1 cellular context compared by ENCODE assay signal in genomic region chr1:43783671-43784205, GRCh38.
TF ChIP-seq lines count a peak whose summit lies in the region.

No MANE protein-coding gene starts in this region.

TF ChIP-seq in HCT116, 20 proteins besides CTCF, POLR2A, EP300 and RAD21 (continued from another document):
- TF ChIP-seq REST (IDR thresholded peaks at IDR 0.05; ENCODE audit: low read depth) (no peak), ZNF274 (IDR thresholded peaks at IDR 0.05; ENCODE audit: low read depth, low read length) (no peak), EGR1 (IDR thresholded peaks at IDR 0.05; ENCODE audit: low read depth) (no peak), SIN3A (IDR thresholded peaks at IDR 0.05; ENCODE audit: low read depth) (peak; percentile 83; the same call in 1 of the 2 replicates), EZH2 (IDR thresholded peaks at IDR 0.05) (no peak), JUND (IDR thresholded peaks at IDR 0.05) (peak; percentile 91), MAX (IDR thresholded peaks at IDR 0.05) (peak; percentile 83), YY1 (IDR thresholded peaks at IDR 0.05; ENCODE audit: extremely low read depth, insufficient replicate concordance, low read depth, low read length) (no peak)
